Comparison of ENCODE assay signal across 1 cellular context in the genomic region with DNA sequence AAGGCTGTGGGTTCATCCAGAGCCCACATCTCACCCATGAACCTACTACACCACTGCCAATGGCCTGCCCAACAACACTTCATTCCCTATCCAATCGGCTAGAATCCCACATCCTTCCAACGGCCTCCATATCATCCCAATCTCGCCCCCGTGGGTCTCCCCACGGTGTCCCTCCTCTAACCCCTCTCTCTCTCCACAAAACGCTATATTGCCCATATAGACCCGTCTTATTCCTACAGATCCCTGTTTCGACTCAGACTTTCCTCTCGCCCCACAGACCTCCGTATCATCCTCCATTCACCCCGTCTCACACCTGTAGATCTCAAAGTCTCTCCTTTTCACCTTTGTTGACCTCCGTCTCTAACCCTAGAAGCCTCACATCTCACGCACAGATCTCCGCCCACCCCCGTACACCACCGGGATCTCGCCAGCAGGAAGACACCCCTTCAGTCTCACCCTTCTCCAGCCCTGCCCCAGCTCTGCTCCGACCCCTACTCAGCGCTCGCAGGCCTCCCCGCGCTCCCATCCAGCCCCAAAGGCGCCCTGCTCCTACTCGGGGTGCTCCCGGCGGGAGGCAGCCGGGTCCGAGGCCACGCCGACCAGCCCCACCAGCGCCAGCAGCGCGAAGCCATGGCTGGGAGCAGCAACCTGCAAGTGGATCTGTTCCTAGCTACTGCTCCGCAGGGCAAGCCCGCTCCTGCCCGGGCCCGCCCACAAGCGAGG.
TF ChIP-seq lines count a peak whose summit lies in the region.

A gene with protein sequence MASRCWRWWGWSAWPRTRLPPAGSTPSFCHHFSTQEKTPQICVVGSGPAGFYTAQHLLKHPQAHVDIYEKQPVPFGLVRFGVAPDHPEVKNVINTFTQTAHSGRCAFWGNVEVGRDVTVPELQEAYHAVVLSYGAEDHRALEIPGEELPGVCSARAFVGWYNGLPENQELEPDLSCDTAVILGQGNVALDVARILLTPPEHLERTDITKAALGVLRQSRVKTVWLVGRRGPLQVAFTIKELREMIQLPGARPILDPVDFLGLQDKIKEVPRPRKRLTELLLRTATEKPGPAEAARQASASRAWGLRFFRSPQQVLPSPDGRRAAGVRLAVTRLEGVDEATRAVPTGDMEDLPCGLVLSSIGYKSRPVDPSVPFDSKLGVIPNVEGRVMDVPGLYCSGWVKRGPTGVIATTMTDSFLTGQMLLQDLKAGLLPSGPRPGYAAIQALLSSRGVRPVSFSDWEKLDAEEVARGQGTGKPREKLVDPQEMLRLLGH (minus strand): TSS at position 682 of the 723 bp plus-strand sequence. CDS start 50 bp downstream, at position 632.

TF ChIP-seq in K562, 482 proteins besides CTCF, POLR2A, EP300 and RAD21 (continued from another document and continues in another):
- no peak for TF ChIP-seq SAFB2 (IDR thresholded peaks at IDR 0.05; ENCODE audit: borderline replicate concordance, low read depth, low read length, severe bottlenecking)
- TF ChIP-seq, protein P1, sequence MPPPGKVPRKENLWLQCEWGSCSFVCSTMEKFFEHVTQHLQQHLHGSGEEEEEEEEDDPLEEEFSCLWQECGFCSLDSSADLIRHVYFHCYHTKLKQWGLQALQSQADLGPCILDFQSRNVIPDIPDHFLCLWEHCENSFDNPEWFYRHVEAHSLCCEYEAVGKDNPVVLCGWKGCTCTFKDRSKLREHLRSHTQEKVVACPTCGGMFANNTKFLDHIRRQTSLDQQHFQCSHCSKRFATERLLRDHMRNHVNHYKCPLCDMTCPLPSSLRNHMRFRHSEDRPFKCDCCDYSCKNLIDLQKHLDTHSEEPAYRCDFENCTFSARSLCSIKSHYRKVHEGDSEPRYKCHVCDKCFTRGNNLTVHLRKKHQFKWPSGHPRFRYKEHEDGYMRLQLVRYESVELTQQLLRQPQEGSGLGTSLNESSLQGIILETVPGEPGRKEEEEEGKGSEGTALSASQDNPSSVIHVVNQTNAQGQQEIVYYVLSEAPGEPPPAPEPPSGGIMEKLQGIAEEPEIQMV (tag; conservative IDR thresholded peaks at IDR 0.05; ENCODE audit: low read depth) = no peak
- TF ChIP-seq, protein P2, sequence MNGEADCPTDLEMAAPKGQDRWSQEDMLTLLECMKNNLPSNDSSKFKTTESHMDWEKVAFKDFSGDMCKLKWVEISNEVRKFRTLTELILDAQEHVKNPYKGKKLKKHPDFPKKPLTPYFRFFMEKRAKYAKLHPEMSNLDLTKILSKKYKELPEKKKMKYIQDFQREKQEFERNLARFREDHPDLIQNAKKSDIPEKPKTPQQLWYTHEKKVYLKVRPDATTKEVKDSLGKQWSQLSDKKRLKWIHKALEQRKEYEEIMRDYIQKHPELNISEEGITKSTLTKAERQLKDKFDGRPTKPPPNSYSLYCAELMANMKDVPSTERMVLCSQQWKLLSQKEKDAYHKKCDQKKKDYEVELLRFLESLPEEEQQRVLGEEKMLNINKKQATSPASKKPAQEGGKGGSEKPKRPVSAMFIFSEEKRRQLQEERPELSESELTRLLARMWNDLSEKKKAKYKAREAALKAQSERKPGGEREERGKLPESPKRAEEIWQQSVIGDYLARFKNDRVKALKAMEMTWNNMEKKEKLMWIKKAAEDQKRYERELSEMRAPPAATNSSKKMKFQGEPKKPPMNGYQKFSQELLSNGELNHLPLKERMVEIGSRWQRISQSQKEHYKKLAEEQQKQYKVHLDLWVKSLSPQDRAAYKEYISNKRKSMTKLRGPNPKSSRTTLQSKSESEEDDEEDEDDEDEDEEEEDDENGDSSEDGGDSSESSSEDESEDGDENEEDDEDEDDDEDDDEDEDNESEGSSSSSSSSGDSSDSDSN (IDR thresholded peaks at IDR 0.05; ENCODE audit: borderline replicate concordance in 1 of 2, low read depth in 2 of 2, low read length in 2 of 2) = 0 out of 4 replicates have a peak, but pooled peaks of 1 of the 2 experiments have one; percentile 60
- TF ChIP-seq FOXK1 (CRISPR knock-in tag; IDR thresholded peaks at IDR 0.05; ENCODE audit: borderline replicate concordance) = no peak
- TF ChIP-seq CTBP1 (IDR thresholded peaks at IDR 0.05; ENCODE audit: borderline replicate concordance) = peak; percentile 28; the same call in 1 of the 2 replicates
- no peak for TF ChIP-seq RNF2 (IDR thresholded peaks at IDR 0.05)
- TF ChIP-seq PHB2 (IDR thresholded peaks at IDR 0.05; ENCODE audit: low read depth) = no peak
- peak; percentile 43; the same call in 1 of the 2 replicates for TF ChIP-seq NFIC (IDR thresholded peaks at IDR 0.05)
- TF ChIP-seq, protein P3, sequence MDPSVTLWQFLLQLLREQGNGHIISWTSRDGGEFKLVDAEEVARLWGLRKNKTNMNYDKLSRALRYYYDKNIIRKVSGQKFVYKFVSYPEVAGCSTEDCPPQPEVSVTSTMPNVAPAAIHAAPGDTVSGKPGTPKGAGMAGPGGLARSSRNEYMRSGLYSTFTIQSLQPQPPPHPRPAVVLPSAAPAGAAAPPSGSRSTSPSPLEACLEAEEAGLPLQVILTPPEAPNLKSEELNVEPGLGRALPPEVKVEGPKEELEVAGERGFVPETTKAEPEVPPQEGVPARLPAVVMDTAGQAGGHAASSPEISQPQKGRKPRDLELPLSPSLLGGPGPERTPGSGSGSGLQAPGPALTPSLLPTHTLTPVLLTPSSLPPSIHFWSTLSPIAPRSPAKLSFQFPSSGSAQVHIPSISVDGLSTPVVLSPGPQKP (CRISPR knock-in tag; IDR thresholded peaks at IDR 0.05) = no peak
- no peak for TF ChIP-seq TAF15 (IDR thresholded peaks at IDR 0.05; ENCODE audit: low read depth, low read length)
- no peak for TF ChIP-seq NBN (IDR thresholded peaks at IDR 0.05; ENCODE audit: low read depth)
- TF ChIP-seq, protein P4, sequence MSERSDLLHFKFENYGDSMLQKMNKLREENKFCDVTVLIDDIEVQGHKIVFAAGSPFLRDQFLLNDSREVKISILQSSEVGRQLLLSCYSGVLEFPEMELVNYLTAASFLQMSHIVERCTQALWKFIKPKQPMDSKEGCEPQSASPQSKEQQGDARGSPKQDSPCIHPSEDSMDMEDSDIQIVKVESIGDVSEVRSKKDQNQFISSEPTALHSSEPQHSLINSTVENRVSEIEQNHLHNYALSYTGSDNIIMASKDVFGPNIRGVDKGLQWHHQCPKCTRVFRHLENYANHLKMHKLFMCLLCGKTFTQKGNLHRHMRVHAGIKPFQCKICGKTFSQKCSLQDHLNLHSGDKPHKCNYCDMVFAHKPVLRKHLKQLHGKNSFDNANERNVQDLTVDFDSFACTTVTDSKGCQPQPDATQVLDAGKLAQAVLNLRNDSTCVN (CRISPR knock-in tag; IDR thresholded peaks at IDR 0.05) = peak; percentile 69; the same call in 1 of the 2 replicates
- TF ChIP-seq, protein P5, sequence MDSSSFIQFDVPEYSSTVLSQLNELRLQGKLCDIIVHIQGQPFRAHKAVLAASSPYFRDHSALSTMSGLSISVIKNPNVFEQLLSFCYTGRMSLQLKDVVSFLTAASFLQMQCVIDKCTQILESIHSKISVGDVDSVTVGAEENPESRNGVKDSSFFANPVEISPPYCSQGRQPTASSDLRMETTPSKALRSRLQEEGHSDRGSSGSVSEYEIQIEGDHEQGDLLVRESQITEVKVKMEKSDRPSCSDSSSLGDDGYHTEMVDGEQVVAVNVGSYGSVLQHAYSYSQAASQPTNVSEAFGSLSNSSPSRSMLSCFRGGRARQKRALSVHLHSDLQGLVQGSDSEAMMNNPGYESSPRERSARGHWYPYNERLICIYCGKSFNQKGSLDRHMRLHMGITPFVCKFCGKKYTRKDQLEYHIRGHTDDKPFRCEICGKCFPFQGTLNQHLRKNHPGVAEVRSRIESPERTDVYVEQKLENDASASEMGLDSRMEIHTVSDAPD (CRISPR knock-in tag; IDR thresholded peaks at IDR 0.05) = no peak
- no peak for TF ChIP-seq XRCC5 (IDR thresholded peaks at IDR 0.05; ENCODE audit: low read depth, low read length)
- TF ChIP-seq CHD4 (IDR thresholded peaks at IDR 0.05; ENCODE audit: insufficient read depth, insufficient replicate concordance, low read depth, low read length, poor library complexity, severe bottlenecking) = no peak
- no peak for TF ChIP-seq SMAD2 (IDR thresholded peaks at IDR 0.05; ENCODE audit: low read depth, low read length)
- 0 out of 2 replicates have a peak, but pooled peaks have one; percentile 7 for TF ChIP-seq CBFA2T3 (IDR thresholded peaks at IDR 0.05)
- peak; percentile 89 for TF ChIP-seq TBP (optimal IDR thresholded peaks at IDR 0.05; ENCODE audit: low read depth, low read length)
- no peak for TF ChIP-seq PHF21A (IDR thresholded peaks at IDR 0.05; ENCODE audit: borderline replicate concordance, low read depth)
- TF ChIP-seq SMARCC2 (IDR thresholded peaks at IDR 0.05; ENCODE audit: low read depth) = peak; percentile 43; the same call in 1 of the 2 replicates
- no peak for TF ChIP-seq SP2 (IDR thresholded peaks at IDR 0.05; ENCODE audit: extremely low read depth, low read depth, low read length, poor library complexity, severe bottlenecking)
- TF ChIP-seq STAT5B (CRISPR knock-in tag; IDR thresholded peaks at IDR 0.05) = no peak
- no peak for TF ChIP-seq CCAR2 (IDR thresholded peaks at IDR 0.05; ENCODE audit: low read depth, low read length)
- TF ChIP-seq HMG20B (CRISPR knock-in tag; IDR thresholded peaks at IDR 0.05) = no peak
- TF ChIP-seq SMAD3 (CRISPR knock-in tag; conservative IDR thresholded peaks at IDR 0.05) = no peak
- no peak for TF ChIP-seq MAFK (IDR thresholded peaks at IDR 0.05; ENCODE audit: low read length)
- TF ChIP-seq MXI1 (IDR thresholded peaks at IDR 0.05; ENCODE audit: low read depth, low read length) = no peak
- peak; percentile 2; the same call in 1 of the 2 replicates for TF ChIP-seq GTF2E2 (tag; IDR thresholded peaks at IDR 0.05)
- no peak for TF ChIP-seq GATAD2B (IDR thresholded peaks at IDR 0.05; ENCODE audit: borderline replicate concordance)
- peak; percentile 48 to 57; a peak in 3 of 4 replicates for TF ChIP-seq NRF1 (conservative IDR thresholded peaks at IDR 0.05 in 1 of 2, IDR thresholded peaks at IDR 0.05 in 1 of 2)
- no peak for TF ChIP-seq FOXJ2 (tag; IDR thresholded peaks at IDR 0.05)
- TF ChIP-seq PHTF2 (CRISPR knock-in tag; IDR thresholded peaks at IDR 0.05) = no peak
- TF ChIP-seq ZKSCAN3 (CRISPR knock-in tag; IDR thresholded peaks at IDR 0.05) = no peak
- no peak for TF ChIP-seq NUFIP1 (IDR thresholded peaks at IDR 0.05; ENCODE audit: partially characterized antibody)
- TF ChIP-seq NCOA6 (IDR thresholded peaks at IDR 0.05) = no peak
- no peak for TF ChIP-seq ZNF184 (CRISPR knock-in tag; IDR thresholded peaks at IDR 0.05)
- TF ChIP-seq, protein P6, sequence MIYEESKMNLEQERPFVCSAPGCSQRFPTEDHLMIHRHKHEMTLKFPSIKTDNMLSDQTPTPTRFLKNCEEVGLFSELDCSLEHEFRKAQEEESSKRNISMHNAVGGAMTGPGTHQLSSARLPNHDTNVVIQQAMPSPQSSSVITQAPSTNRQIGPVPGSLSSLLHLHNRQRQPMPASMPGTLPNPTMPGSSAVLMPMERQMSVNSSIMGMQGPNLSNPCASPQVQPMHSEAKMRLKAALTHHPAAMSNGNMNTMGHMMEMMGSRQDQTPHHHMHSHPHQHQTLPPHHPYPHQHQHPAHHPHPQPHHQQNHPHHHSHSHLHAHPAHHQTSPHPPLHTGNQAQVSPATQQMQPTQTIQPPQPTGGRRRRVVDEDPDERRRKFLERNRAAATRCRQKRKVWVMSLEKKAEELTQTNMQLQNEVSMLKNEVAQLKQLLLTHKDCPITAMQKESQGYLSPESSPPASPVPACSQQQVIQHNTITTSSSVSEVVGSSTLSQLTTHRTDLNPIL (CRISPR knock-in tag; IDR thresholded peaks at IDR 0.05) = no peak
- TF ChIP-seq ASH1L (IDR thresholded peaks at IDR 0.05; ENCODE audit: borderline replicate concordance, low read depth, partially characterized antibody) = no peak
- TF ChIP-seq, protein P7, sequence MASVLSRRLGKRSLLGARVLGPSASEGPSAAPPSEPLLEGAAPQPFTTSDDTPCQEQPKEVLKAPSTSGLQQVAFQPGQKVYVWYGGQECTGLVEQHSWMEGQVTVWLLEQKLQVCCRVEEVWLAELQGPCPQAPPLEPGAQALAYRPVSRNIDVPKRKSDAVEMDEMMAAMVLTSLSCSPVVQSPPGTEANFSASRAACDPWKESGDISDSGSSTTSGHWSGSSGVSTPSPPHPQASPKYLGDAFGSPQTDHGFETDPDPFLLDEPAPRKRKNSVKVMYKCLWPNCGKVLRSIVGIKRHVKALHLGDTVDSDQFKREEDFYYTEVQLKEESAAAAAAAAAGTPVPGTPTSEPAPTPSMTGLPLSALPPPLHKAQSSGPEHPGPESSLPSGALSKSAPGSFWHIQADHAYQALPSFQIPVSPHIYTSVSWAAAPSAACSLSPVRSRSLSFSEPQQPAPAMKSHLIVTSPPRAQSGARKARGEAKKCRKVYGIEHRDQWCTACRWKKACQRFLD (CRISPR knock-in tag; IDR thresholded peaks at IDR 0.05) = no peak
- TF ChIP-seq KHSRP (IDR thresholded peaks at IDR 0.05) = no peak
- TF ChIP-seq NEUROD1 (IDR thresholded peaks at IDR 0.05; ENCODE audit: borderline replicate concordance, low read depth, low read length, partially characterized antibody) = no peak
- TF ChIP-seq COPS2 (conservative IDR thresholded peaks at IDR 0.05) = no peak
- no peak for TF ChIP-seq JUN (IDR thresholded peaks at IDR 0.05; ENCODE audit: borderline replicate concordance, low read depth, low read length)
- no peak for TF ChIP-seq JUN (CRISPR knock-in tag; IDR thresholded peaks at IDR 0.05; ENCODE audit: borderline replicate concordance)
- TF ChIP-seq POLR2H (tag; IDR thresholded peaks at IDR 0.05; ENCODE audit: low read depth) = peak; percentile 90; the same call in 1 of the 2 replicates
- TF ChIP-seq RB1 (IDR thresholded peaks at IDR 0.05; ENCODE audit: low read depth) = peak; percentile 21; the same call in 1 of the 2 replicates
- 0 out of 2 replicates have a peak, but pooled peaks have one; percentile 75 for TF ChIP-seq CBFB (CRISPR knock-in tag; IDR thresholded peaks at IDR 0.05)
- TF ChIP-seq POLR3G (IDR thresholded peaks at IDR 0.05; ENCODE audit: extremely low read depth, insufficient read length, insufficient replicate concordance) = no peak
- TF ChIP-seq, protein P8, sequence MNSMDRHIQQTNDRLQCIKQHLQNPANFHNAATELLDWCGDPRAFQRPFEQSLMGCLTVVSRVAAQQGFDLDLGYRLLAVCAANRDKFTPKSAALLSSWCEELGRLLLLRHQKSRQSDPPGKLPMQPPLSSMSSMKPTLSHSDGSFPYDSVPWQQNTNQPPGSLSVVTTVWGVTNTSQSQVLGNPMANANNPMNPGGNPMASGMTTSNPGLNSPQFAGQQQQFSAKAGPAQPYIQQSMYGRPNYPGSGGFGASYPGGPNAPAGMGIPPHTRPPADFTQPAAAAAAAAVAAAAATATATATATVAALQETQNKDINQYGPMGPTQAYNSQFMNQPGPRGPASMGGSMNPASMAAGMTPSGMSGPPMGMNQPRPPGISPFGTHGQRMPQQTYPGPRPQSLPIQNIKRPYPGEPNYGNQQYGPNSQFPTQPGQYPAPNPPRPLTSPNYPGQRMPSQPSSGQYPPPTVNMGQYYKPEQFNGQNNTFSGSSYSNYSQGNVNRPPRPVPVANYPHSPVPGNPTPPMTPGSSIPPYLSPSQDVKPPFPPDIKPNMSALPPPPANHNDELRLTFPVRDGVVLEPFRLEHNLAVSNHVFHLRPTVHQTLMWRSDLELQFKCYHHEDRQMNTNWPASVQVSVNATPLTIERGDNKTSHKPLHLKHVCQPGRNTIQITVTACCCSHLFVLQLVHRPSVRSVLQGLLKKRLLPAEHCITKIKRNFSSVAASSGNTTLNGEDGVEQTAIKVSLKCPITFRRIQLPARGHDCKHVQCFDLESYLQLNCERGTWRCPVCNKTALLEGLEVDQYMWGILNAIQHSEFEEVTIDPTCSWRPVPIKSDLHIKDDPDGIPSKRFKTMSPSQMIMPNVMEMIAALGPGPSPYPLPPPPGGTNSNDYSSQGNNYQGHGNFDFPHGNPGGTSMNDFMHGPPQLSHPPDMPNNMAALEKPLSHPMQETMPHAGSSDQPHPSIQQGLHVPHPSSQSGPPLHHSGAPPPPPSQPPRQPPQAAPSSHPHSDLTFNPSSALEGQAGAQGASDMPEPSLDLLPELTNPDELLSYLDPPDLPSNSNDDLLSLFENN (IDR thresholded peaks at IDR 0.05; ENCODE audit: low read depth in 2 of 2, low read length in 2 of 2) = peak in 1 of 2 experiments; percentile 47; a peak in 1 of 4 replicates
